Comparison of ENCODE assay signal across 8 cellular contexts in the genomic region with DNA sequence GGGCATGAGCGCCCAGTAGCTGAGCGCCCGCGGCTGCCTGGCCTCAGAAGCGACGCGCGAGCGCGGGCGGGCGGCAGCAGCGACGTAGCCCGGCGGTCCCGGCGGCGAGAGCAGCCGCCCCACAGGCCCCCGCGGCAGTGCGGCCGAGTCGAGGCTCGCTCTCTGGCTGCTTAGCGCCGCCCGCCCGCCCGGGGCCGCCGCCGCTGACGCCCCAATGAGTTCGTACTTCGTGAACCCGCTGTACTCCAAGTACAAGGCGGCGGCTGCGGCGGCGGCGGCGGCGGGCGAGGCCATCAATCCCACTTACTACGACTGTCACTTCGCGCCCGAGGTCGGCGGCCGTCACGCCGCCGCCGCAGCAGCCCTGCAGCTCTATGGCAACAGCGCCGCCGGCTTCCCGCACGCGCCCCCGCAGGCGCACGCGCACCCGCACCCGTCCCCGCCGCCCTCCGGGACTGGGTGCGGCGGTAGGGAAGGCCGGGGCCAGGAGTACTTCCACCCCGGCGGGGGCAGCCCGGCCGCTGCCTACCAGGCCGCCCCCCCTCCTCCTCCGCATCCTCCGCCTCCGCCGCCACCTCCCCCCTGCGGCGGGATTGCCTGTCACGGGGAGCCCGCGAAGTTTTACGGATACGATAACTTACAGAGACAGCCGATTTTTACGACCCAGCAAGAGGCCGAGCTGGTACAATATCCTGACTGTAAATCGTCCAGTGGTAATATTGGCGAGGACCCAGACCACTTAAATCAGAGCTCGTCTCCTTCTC. TPM values are rescaled to one million over a fixed set of nuclear protein-coding genes. Genes with fewer than 3 reads are reported as not detected.
DNase-seq lines count a peak whose midpoint lies in the region; ATAC-seq and TF ChIP-seq lines count a peak whose summit lies in the region.

No MANE protein-coding gene starts in this region.

- TF ChIP-seq EP300 in gastroesophageal sphincter (IDR thresholded peaks at IDR 0.05): no peak
- no peak for TF ChIP-seq EP300 in sigmoid colon (IDR thresholded peaks at IDR 0.05)

- peak overlapping the region in 3 of 4 donors; percentile 68 to 84 (median 77) for H3K27ac ChIP-seq in gastroesophageal sphincter
- H3K27ac ChIP-seq in sigmoid colon: peak overlapping the region; percentile 72 to 93 (median 87)

- no peaks in the 10 kb centered on the region for H3K9me3 Mint-ChIP-seq in T-helper 2 cell treated with Interferon-gamma antibody and Interleukin-4, amounts not matched to agents 5 μg/mL and 100 μg/mL, for 36 hours

- H3K4me3 ChIP-seq in gastroesophageal sphincter (peak overlapping the region; percentile 26 to 57), sigmoid colon (peak overlapping the region; percentile 37 to 69 (median 50))

- H3K27ac Mint-ChIP-seq in T-helper 2 cell treated with Interferon-gamma antibody and Interleukin-4, amounts not matched to agents 5 μg/mL and 100 μg/mL, for 36 hours: peak overlapping the region; percentile 80

- DNase-seq in NCI-H2227 (lab: John Stamatoyannopoulos, UW; ENCODE audit: unreplicated experiment): peak; percentile 69
- no peak for DNase-seq in NCI-H2227 treated with DMSO at 0.1 percent for 48 hours (lab: John Stamatoyannopoulos, UW)
- no peak for DNase-seq in T-helper 2 cell treated with Interferon-gamma antibody and Interleukin-4, amounts not matched to agents 5 μg/mL and 100 μg/mL, for 36 hours (ENCODE audit: low spot score)
- DNase-seq in sigmoid colon: peak; percentile 86
- DNase-seq in sciatic nerve (ENCODE audit: low spot score): no peak

- intact Hi-C loops in sigmoid colon (cut with DNase I): no loop called here
- intact Hi-C loops in sciatic nerve (cut with DNase I): no loop called here

- peaks cover 5% of the 10 kb centered on the region for H3K4me1 Mint-ChIP-seq in T-helper 2 cell treated with Interferon-gamma antibody and Interleukin-4, amounts not matched to agents 5 μg/mL and 100 μg/mL, for 36 hours (ENCODE audit: low read depth)

- TF ChIP-seq CTCF in gastroesophageal sphincter (IDR thresholded peaks at IDR 0.05) (no peak), sigmoid colon (IDR thresholded peaks at IDR 0.05) (no peak)

- TF ChIP-seq POLR2A in gastroesophageal sphincter (IDR thresholded peaks at IDR 0.05) (peak in 1 of 2 donors; percentile 5), sigmoid colon (IDR thresholded peaks at IDR 0.05) (no peak)

- H3K9me3 ChIP-seq in gastroesophageal sphincter (no peaks in the 10 kb centered on the region), sigmoid colon (no peaks in the 10 kb centered on the region)

- H3K36me3 Mint-ChIP-seq in T-helper 2 cell treated with Interferon-gamma antibody and Interleukin-4, amounts not matched to agents 5 μg/mL and 100 μg/mL, for 36 hours (ENCODE audit: low read depth): peaks cover 1% of the 10 kb centered on the region

- WGBS in gastroesophageal sphincter (ENCODE audit: low coverage in 1 of 2), 2 donors: 10 to 12% methylated on average over 5 to 8 of the region's 98 CpGs
- WGBS in sigmoid colon, 2 donors: 1 to 3% methylated on average over 98 of the region's 98 CpGs

- peaks cover 85% of the 10 kb centered on the region for H3K27me3 Mint-ChIP-seq in T-helper 2 cell treated with Interferon-gamma antibody and Interleukin-4, amounts not matched to agents 5 μg/mL and 100 μg/mL, for 36 hours (ENCODE audit: low read depth)

- H3K27me3 ChIP-seq in gastroesophageal sphincter: peaks cover 100% of the 10 kb centered on the region
- H3K27me3 ChIP-seq in sigmoid colon: peaks cover 11 to 80% (median 69%) of the 10 kb centered on the region in 3 donors

- peak; percentile 52 for ATAC-seq in gastroesophageal sphincter
- no peak for ATAC-seq in HG03039 (IDR thresholded peaks at IDR 0.05; ENCODE audit: unreplicated experiment)
- ATAC-seq in sciatic nerve: no peak
- ATAC-seq in HG03139 (IDR thresholded peaks at IDR 0.05; ENCODE audit: unreplicated experiment): no peak

- H3K4me1 ChIP-seq in gastroesophageal sphincter: peaks cover 0 to 45% (median 9%) of the 10 kb centered on the region in 3 donors
- peaks cover 0 to 56% (median 37%) of the 10 kb centered on the region in 4 donors for H3K4me1 ChIP-seq in sigmoid colon

- H3K36me3 ChIP-seq in gastroesophageal sphincter (no peaks in the 10 kb centered on the region), sigmoid colon (no peaks in the 10 kb centered on the region)

- H3K4me3 Mint-ChIP-seq in T-helper 2 cell treated with Interferon-gamma antibody and Interleukin-4, amounts not matched to agents 5 μg/mL and 100 μg/mL, for 36 hours: peak overlapping the region; percentile 43

RNA-seq across cellular contexts. Expression of a gene that starts 0.8 kb away (rescaled TPM):
- total RNA-seq in gastroesophageal sphincter: 1 to 10 TPM; 2.3 to 6.9 (median 3.4) TPM
- total RNA-seq in sigmoid colon: 10 to 100 TPM; 10.2 to 19.7 (median 16.5) TPM
- 10 to 100 TPM in 1 of 3 donors, 1 to 10 TPM in 2; 2.5 to 10.8 (median 3.4) TPM for polyA plus RNA-seq in sigmoid colon
- 11.9 TPM for total RNA-seq in sciatic nerve

RNA-seq across cellular contexts. Expression of a gene that starts 7.8 kb away (rescaled TPM):
- total RNA-seq in gastroesophageal sphincter (1 to 10 TPM in 2 of 4 donors, under 1 TPM in 2; 0.47 to 2.9 (median 1.2) TPM), sigmoid colon (10 to 100 TPM; 10.6 to 27.1 (median 12.9) TPM), sciatic nerve (4.9 TPM)
- polyA plus RNA-seq in sigmoid colon: 1 to 10 TPM in 2 of 3 donors, under 1 TPM in 1; 0.46 to 3.6 (median 1.8) TPM

RNA-seq across cellular contexts. Expression of a gene that starts 13.8 kb away (rescaled TPM):
- total RNA-seq in gastroesophageal sphincter (under 1 TPM in 3 of 4 donors, not detected in 1; 0.31 to 0.67 (median 0.52) TPM), sigmoid colon (10 to 100 TPM; 10.7 to 46.0 (median 17.9) TPM), sciatic nerve (1.9 TPM)
- polyA plus RNA-seq in sigmoid colon: 1 to 10 TPM in 2 of 3 donors, under 1 TPM in 1; 0.23 to 2.4 (median 1.5) TPM

RNA-seq across cellular contexts. Expression of a gene that starts 21.0 kb away (rescaled TPM):
- total RNA-seq in gastroesophageal sphincter (1 to 10 TPM in 2 of 4 donors, under 1 TPM in 1, not detected in 1; 0.69 to 3.6 (median 1.3) TPM), sigmoid colon (1 to 10 TPM; 3.4 to 8.0 (median 4.8) TPM), sciatic nerve (6.8 TPM)
- 1 to 10 TPM in 1 of 3 donors, under 1 TPM in 1, not detected in 1; 0.60 to 3.1 TPM for polyA plus RNA-seq in sigmoid colon

RNA-seq across cellular contexts. Expression of a gene that starts 23.3 kb away (rescaled TPM):
- total RNA-seq in gastroesophageal sphincter (not detected), sigmoid colon (10 to 100 TPM; 18.3 to 39.3 (median 24.9) TPM), sciatic nerve (0.40 TPM)
- polyA plus RNA-seq in sigmoid colon: 1 to 10 TPM in 2 of 3 donors, under 1 TPM in 1; 0.69 to 3.6 (median 2.1) TPM

Comparison
In these comparisons a context has a peak if more than half of its experiments do, and no peak if none do; other contexts are left out.
1. DNase-seq: peak in NCI-H2227 (single experiment) and sigmoid colon (single experiment); none in NCI-H2227 treated with DMSO at 0.1 percent for 48 hours (single experiment), T-helper 2 cell treated with Interferon-gamma antibody and Interleukin-4, amounts not matched to agents 5 μg/mL and 100 μg/mL, for 36 hours (single experiment) and sciatic nerve (single experiment).